ENCODE assay signal across 1 cellular context in the genomic region with DNA sequence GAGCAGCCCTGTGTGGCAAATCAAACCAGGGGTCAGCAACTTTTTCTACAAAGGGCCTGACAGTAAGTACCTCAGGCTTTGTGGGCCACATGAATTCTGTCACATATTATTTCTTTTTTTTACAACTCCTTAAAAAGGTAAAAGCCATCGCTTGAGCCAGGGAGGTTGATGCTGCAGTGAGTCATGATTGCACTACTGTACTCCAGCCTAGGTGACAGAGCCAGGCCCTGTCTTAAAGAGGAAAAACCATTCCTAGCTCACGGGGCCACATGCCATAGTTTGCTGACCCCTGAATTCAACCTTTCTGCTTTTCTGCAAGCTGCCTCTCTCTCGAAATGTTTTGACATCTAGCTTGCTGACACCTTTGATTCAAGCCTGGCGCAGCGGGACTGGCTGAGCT.
TF ChIP-seq lines count a peak whose summit lies in the region.

No MANE protein-coding gene starts in this region.

TF ChIP-seq in WTC11, 78 proteins besides CTCF, POLR2A, EP300 and RAD21 (continued from another document):
- TF ChIP-seq, protein P1, sequence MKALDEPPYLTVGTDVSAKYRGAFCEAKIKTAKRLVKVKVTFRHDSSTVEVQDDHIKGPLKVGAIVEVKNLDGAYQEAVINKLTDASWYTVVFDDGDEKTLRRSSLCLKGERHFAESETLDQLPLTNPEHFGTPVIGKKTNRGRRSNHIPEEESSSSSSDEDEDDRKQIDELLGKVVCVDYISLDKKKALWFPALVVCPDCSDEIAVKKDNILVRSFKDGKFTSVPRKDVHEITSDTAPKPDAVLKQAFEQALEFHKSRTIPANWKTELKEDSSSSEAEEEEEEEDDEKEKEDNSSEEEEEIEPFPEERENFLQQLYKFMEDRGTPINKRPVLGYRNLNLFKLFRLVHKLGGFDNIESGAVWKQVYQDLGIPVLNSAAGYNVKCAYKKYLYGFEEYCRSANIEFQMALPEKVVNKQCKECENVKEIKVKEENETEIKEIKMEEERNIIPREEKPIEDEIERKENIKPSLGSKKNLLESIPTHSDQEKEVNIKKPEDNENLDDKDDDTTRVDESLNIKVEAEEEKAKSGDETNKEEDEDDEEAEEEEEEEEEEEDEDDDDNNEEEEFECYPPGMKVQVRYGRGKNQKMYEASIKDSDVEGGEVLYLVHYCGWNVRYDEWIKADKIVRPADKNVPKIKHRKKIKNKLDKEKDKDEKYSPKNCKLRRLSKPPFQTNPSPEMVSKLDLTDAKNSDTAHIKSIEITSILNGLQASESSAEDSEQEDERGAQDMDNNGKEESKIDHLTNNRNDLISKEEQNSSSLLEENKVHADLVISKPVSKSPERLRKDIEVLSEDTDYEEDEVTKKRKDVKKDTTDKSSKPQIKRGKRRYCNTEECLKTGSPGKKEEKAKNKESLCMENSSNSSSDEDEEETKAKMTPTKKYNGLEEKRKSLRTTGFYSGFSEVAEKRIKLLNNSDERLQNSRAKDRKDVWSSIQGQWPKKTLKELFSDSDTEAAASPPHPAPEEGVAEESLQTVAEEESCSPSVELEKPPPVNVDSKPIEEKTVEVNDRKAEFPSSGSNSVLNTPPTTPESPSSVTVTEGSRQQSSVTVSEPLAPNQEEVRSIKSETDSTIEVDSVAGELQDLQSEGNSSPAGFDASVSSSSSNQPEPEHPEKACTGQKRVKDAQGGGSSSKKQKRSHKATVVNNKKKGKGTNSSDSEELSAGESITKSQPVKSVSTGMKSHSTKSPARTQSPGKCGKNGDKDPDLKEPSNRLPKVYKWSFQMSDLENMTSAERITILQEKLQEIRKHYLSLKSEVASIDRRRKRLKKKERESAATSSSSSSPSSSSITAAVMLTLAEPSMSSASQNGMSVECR (CRISPR knock-in tag; IDR thresholded peaks at IDR 0.05; ENCODE audit: borderline replicate concordance) = no peak
- TF ChIP-seq ETV6 (CRISPR knock-in tag; IDR thresholded peaks at IDR 0.05) (no peak), PREB (CRISPR knock-in tag; IDR thresholded peaks at IDR 0.05; ENCODE audit: borderline replicate concordance) (no peak), AFF4 (CRISPR knock-in tag; IDR thresholded peaks at IDR 0.05; ENCODE audit: borderline replicate concordance) (no peak), GRHL2 (CRISPR knock-in tag; IDR thresholded peaks at IDR 0.05; ENCODE audit: insufficient replicate concordance, severe bottlenecking) (no peak), ZNF281 (CRISPR knock-in tag; IDR thresholded peaks at IDR 0.05) (no peak), TP53 (CRISPR knock-in tag; IDR thresholded peaks at IDR 0.05) (no peak), E2F1 (CRISPR knock-in tag; IDR thresholded peaks at IDR 0.05) (no peak), KAT7 (CRISPR knock-in tag; IDR thresholded peaks at IDR 0.05; ENCODE audit: borderline replicate concordance) (no peak), HMGA2 (CRISPR knock-in tag; IDR thresholded peaks at IDR 0.05) (no peak), ZSCAN18 (CRISPR knock-in tag; IDR thresholded peaks at IDR 0.05) (no peak)
TF ChIP-seq in WTC11: peak in this region for 0.
